Comparison of ENCODE assay signal across 2 cellular contexts in genomic region chr19:6826281-6826920, GRCh38.
TF ChIP-seq lines count a peak whose summit lies in the region.

No MANE protein-coding gene starts in this region.

TF ChIP-seq in HEK293, 187 proteins besides CTCF, POLR2A, EP300 and RAD21 (continued from another document):
- TF ChIP-seq PRDM10 (tag by site-specific recombination; IDR thresholded peaks at IDR 0.05), result no peak
- no peak for TF ChIP-seq SP7 (tag by site-specific recombination; IDR thresholded peaks at IDR 0.05)
- TF ChIP-seq, protein P1, sequence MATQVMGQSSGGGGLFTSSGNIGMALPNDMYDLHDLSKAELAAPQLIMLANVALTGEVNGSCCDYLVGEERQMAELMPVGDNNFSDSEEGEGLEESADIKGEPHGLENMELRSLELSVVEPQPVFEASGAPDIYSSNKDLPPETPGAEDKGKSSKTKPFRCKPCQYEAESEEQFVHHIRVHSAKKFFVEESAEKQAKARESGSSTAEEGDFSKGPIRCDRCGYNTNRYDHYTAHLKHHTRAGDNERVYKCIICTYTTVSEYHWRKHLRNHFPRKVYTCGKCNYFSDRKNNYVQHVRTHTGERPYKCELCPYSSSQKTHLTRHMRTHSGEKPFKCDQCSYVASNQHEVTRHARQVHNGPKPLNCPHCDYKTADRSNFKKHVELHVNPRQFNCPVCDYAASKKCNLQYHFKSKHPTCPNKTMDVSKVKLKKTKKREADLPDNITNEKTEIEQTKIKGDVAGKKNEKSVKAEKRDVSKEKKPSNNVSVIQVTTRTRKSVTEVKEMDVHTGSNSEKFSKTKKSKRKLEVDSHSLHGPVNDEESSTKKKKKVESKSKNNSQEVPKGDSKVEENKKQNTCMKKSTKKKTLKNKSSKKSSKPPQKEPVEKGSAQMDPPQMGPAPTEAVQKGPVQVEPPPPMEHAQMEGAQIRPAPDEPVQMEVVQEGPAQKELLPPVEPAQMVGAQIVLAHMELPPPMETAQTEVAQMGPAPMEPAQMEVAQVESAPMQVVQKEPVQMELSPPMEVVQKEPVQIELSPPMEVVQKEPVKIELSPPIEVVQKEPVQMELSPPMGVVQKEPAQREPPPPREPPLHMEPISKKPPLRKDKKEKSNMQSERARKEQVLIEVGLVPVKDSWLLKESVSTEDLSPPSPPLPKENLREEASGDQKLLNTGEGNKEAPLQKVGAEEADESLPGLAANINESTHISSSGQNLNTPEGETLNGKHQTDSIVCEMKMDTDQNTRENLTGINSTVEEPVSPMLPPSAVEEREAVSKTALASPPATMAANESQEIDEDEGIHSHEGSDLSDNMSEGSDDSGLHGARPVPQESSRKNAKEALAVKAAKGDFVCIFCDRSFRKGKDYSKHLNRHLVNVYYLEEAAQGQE (tag by site-specific recombination; IDR thresholded peaks at IDR 0.05), result no peak
- no peak for TF ChIP-seq ZBTB44 (tag by site-specific recombination; IDR thresholded peaks at IDR 0.05)
TF ChIP-seq in HEK293: peak in this region for 1.

TF ChIP-seq in GM12878, 131 proteins besides CTCF, POLR2A, EP300 and RAD21 (continued from another document):
- TF ChIP-seq, protein P2, sequence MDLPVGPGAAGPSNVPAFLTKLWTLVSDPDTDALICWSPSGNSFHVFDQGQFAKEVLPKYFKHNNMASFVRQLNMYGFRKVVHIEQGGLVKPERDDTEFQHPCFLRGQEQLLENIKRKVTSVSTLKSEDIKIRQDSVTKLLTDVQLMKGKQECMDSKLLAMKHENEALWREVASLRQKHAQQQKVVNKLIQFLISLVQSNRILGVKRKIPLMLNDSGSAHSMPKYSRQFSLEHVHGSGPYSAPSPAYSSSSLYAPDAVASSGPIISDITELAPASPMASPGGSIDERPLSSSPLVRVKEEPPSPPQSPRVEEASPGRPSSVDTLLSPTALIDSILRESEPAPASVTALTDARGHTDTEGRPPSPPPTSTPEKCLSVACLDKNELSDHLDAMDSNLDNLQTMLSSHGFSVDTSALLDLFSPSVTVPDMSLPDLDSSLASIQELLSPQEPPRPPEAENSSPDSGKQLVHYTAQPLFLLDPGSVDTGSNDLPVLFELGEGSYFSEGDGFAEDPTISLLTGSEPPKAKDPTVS (IDR thresholded peaks at IDR 0.05; ENCODE audit: low read depth, low read length), result no peak
- TF ChIP-seq MEF2B (IDR thresholded peaks at IDR 0.05; ENCODE audit: partially characterized antibody, poor library complexity, severe bottlenecking), result no peak
